In genomic region chr11:1943576-1943975, GRCh38 we compare ENCODE assay signal across 14 cellular contexts. TPM values are rescaled to one million over a fixed set of nuclear protein-coding genes. Genes with fewer than 3 reads are reported as not detected.
A peak's percentile ranks its signal among the peaks of the same experiment; 100 is the strongest.
DNase-seq lines count a peak whose midpoint lies in the region; ATAC-seq, FAIRE-seq and TF ChIP-seq lines count a peak whose summit lies in the region.
"Had no signal": no experiment of that assay in that cellular context is flagged by ENCODE, and none has a peak within 500 bp of the region (broad histone marks: within the 10 kb centered on the region; RNA-seq: fewer than 3 reads in every experiment).

No MANE protein-coding gene starts in this region.

- H2BK120ac ChIP-seq in H1 (replicated peaks; ENCODE audit: low read depth, low read length): no peak overlapping the region

- no peak overlapping the region for H3K56ac ChIP-seq in H1 (replicated peaks; ENCODE audit: insufficient read length, low read depth, low read length)

- peak overlapping the region; percentile 84 for H4K91ac ChIP-seq in H1 (replicated peaks; ENCODE audit: insufficient read length, low read length)

- TF ChIP-seq RAD21 in H1 (IDR thresholded peaks at IDR 0.05 in 1 of 2, conservative IDR thresholded peaks at IDR 0.05 in 1 of 2; ENCODE audit: low read depth in 2 of 2, low read length in 2 of 2): no peak

- no peak for TF ChIP-seq POLR2A in H1 (IDR thresholded peaks at IDR 0.05; ENCODE audit: control extremely low read depth in 1 of 2, low read depth in 2 of 2, low read length in 2 of 2)

- peak overlapping the region; percentile 71 for H3K18ac ChIP-seq in H1 (ENCODE audit: extremely low read depth, low read length)

- peaks cover 2% of the 10 kb centered on the region; the same call in 1 of the 2 replicates for H3K23me2 ChIP-seq in H1 (ENCODE audit: low read depth, low read length)

- H3K4me3 ChIP-seq in H7 (ENCODE audit: insufficient read depth, low read depth, low read length): no peak overlapping the region
- H3K4me3 ChIP-seq in H1 (ENCODE audit: extremely low read depth in 1 of 4, insufficient read depth in 2 of 4, low read depth in 3 of 4, low read length in 4 of 4): no peak overlapping the region
- no peak overlapping the region for H3K4me3 ChIP-seq in neural progenitor cell

- no peak overlapping the region for H4K8ac ChIP-seq in H1 (ENCODE audit: extremely low read depth, insufficient read depth, low read length)

- no peak overlapping the region for H4K5ac ChIP-seq in H1 (ENCODE audit: insufficient read length, low read depth, low read length)

- H2BK20ac ChIP-seq in H1 (ENCODE audit: low read length): no peak overlapping the region

- H3K27ac Mint-ChIP-seq in CD14-positive monocyte: no peak overlapping the region
- peak overlapping the region; percentile 76 for H3K27ac Mint-ChIP-seq in neural progenitor cell
- no peak overlapping the region for H3K27ac Mint-ChIP-seq in activated naive CD8-positive, alpha-beta T cell treated with anti-CD3 and anti-CD28 coated beads, Interleukin-2, amount 50 U/mL, for 24 hours

- 87% methylated on average over 15 of the region's 15 CpGs; no CpG with 5 or more reads in 1 of the 2 experiments for WGBS in H1 (ENCODE audit: extremely low coverage in 1 of 2, insufficient coverage in 1 of 2, insufficient read length in 1 of 2, insufficient replicate concordance in 2 of 2, low coverage in 1 of 2, low lambda C conversion rate in 2 of 2, missing lambda C conversion rate in 1 of 2), 2 experiments

- peaks cover 5% of the 10 kb centered on the region for H3K4me1 Mint-ChIP-seq in CD14-positive monocyte
- H3K4me1 Mint-ChIP-seq in neural progenitor cell: peaks cover 22% of the 10 kb centered on the region
- peaks cover 3% of the 10 kb centered on the region for H3K4me1 Mint-ChIP-seq in activated naive CD8-positive, alpha-beta T cell treated with anti-CD3 and anti-CD28 coated beads, Interleukin-2, amount 50 U/mL, for 24 hours

- H3K4me1 ChIP-seq in H1 (replicated peaks in 1 of 4; ENCODE audit: control insufficient read depth in 3 of 4, insufficient read depth in 4 of 4, low read length in 3 of 4) (peaks cover 0 to 7% (median 0%) of the 10 kb centered on the region in 4 experiments; a peak in 2 of 7 replicates), neural progenitor cell (no peaks in the 10 kb centered on the region)

- no peak for TF ChIP-seq CTCF in CD14-positive monocyte (IDR thresholded peaks at IDR 0.05)
- TF ChIP-seq CTCF in H1 (IDR thresholded peaks at IDR 0.05; ENCODE audit: control extremely low read depth in 1 of 3, insufficient read depth in 1 of 3, low read depth in 1 of 3, low read length in 3 of 3): no peak
- no peak for TF ChIP-seq CTCF in neural progenitor cell (IDR thresholded peaks at IDR 0.05)

- H3K79me2 ChIP-seq in H1 (ENCODE audit: control insufficient read depth in 1 of 2, insufficient read depth in 2 of 2, low read length in 2 of 2) (no peaks in the 10 kb centered on the region), neural progenitor cell (ENCODE audit: low read depth) (no peaks in the 10 kb centered on the region)

- no peak overlapping the region; the same call in 1 of the 2 replicates for H2BK5ac ChIP-seq in H1 (ENCODE audit: low read depth, low read length)

- no peak for FAIRE-seq in H1 (lab: Jason Lieb, UNC)
- FAIRE-seq: frontal cortex had no signal

- H3K79me1 ChIP-seq in H1 (ENCODE audit: low read depth, low read length): no peaks in the 10 kb centered on the region

- H3K36me3 ChIP-seq in H7 (replicated peaks; ENCODE audit: control insufficient read depth, insufficient read depth, low read length) (no peaks in the 10 kb centered on the region), H1 (ENCODE audit: control insufficient read depth in 2 of 4, insufficient read depth in 4 of 4, low read length in 3 of 4) (no peaks in the 10 kb centered on the region), neural progenitor cell (no peaks in the 10 kb centered on the region)

- H3K9me3 ChIP-seq in H1 (ENCODE audit: insufficient read depth in 2 of 2, low read depth in 1 of 2, low read length in 1 of 2): no peaks in the 10 kb centered on the region
- H3K9me3 ChIP-seq in neural progenitor cell (ENCODE audit: low read depth): no peaks in the 10 kb centered on the region

- no peak overlapping the region for H2AK5ac ChIP-seq in H1 (ENCODE audit: low read depth, low read length)

- H3K27me3 ChIP-seq in H7 (ENCODE audit: control insufficient read depth, insufficient read depth, low read length): no peaks in the 10 kb centered on the region
- H3K27me3 ChIP-seq in H1 (replicated peaks in 1 of 4; ENCODE audit: control insufficient read depth in 3 of 4, extremely low read depth in 1 of 4, insufficient read depth in 3 of 4, low read length in 3 of 4): no peaks in the 10 kb centered on the region
- H3K27me3 ChIP-seq in neural progenitor cell: no peaks in the 10 kb centered on the region

- no peak overlapping the region for H2BK15ac ChIP-seq in H1 (ENCODE audit: low read length)

- peaks cover 6% of the 10 kb centered on the region for H3F3A ChIP-seq in neural progenitor cell (ENCODE audit: low read depth)

- H3K4me2 ChIP-seq in H1 (ENCODE audit: insufficient read depth in 1 of 2, low read depth in 2 of 2, low read length in 2 of 2): no peak overlapping the region
- H3K4me2 ChIP-seq in neural progenitor cell: no peak overlapping the region

- 0 out of 2 replicates have a peak overlapping the region, but pooled peaks have one; percentile 39 for H2BK12ac ChIP-seq in H1 (ENCODE audit: low read depth, low read length)

- ATAC-seq in activated naive CD8-positive, alpha-beta T cell treated with anti-CD3 and anti-CD28 coated beads, Interleukin-2, amount 50 U/mL, for 24 hours: no peak

- no peak overlapping the region for H3K14ac ChIP-seq in H1 (ENCODE audit: insufficient read length)

- H3K36me3 Mint-ChIP-seq in CD14-positive monocyte (no peaks in the 10 kb centered on the region), neural progenitor cell (no peaks in the 10 kb centered on the region)
- H3K36me3 Mint-ChIP-seq in activated naive CD8-positive, alpha-beta T cell treated with anti-CD3 and anti-CD28 coated beads, Interleukin-2, amount 50 U/mL, for 24 hours (ENCODE audit: low read depth): no peaks in the 10 kb centered on the region
- H3K36me3 Mint-ChIP-seq: CD4-positive, alpha-beta memory T cell had no signal

- H3K27me3 Mint-ChIP-seq in CD14-positive monocyte (ENCODE audit: low read depth in 3 of 3) (peaks cover 0 to 5% (median 5%) of the 10 kb centered on the region in 3 donors), neural progenitor cell (ENCODE audit: insufficient read depth, low read depth) (peaks cover 14% of the 10 kb centered on the region)
- H3K27me3 Mint-ChIP-seq in activated naive CD8-positive, alpha-beta T cell treated with anti-CD3 and anti-CD28 coated beads, Interleukin-2, amount 50 U/mL, for 24 hours: no peaks in the 10 kb centered on the region
- H3K27me3 Mint-ChIP-seq: CD4-positive, alpha-beta memory T cell had no signal

- POLR2A ChIA-PET in H1 (lab: Charles Lee; ENCODE audit: partially characterized antibody): no interaction called here

- CTCF ChIA-PET in H1 (lab: Charles Lee; ENCODE audit: partially characterized antibody): interaction anchor here (1.5 kb wide), 1 partner anchor 210 kb away, joined by 6 read pairs; no protein-coding TSS in a partner anchor

- H3K9ac ChIP-seq in H1 (replicated peaks in 1 of 4; ENCODE audit: extremely low read depth in 1 of 4, low read depth in 3 of 4, low read length in 3 of 4): no peak overlapping the region
- H3K9ac ChIP-seq in neural progenitor cell: no peak overlapping the region

- H3K9me3 Mint-ChIP-seq in CD14-positive monocyte (no peaks in the 10 kb centered on the region), neural progenitor cell (no peaks in the 10 kb centered on the region)
- H3K9me3 Mint-ChIP-seq in activated naive CD8-positive, alpha-beta T cell treated with anti-CD3 and anti-CD28 coated beads, Interleukin-2, amount 50 U/mL, for 24 hours: no peaks in the 10 kb centered on the region
- H3K9me3 Mint-ChIP-seq: CD4-positive, alpha-beta memory T cell had no signal

- H3K4me3 Mint-ChIP-seq in CD14-positive monocyte (no peak overlapping the region), neural progenitor cell (no peak overlapping the region)
- no peak overlapping the region for H3K4me3 Mint-ChIP-seq in activated naive CD8-positive, alpha-beta T cell treated with anti-CD3 and anti-CD28 coated beads, Interleukin-2, amount 50 U/mL, for 24 hours

- no peak overlapping the region for H3K4ac ChIP-seq in H1 (replicated peaks; ENCODE audit: insufficient read length, low read depth, low read length)

- no peaks in the 10 kb centered on the region for H4K20me1 ChIP-seq in H1 (replicated peaks in 1 of 2; ENCODE audit: control insufficient read depth in 1 of 2, insufficient read depth in 2 of 2, low read length in 2 of 2)
- H4K20me1 ChIP-seq in neural progenitor cell (ENCODE audit: low read depth): no peaks in the 10 kb centered on the region

- peak; percentile 14 for DNase-seq in CD14-positive monocyte (ENCODE audit: low spot score)
- peak; percentile 51 for DNase-seq in H7
- peak in 1 of 2 experiments; percentile 49 for DNase-seq in H1 (ENCODE audit: low read depth in 1 of 2, low spot score in 2 of 2)
- no peak for DNase-seq in neural progenitor cell (ENCODE audit: low spot score)
- no peak for DNase-seq in NK-92 (lab: John Stamatoyannopoulos, UW; ENCODE audit: unreplicated experiment)
- DNase-seq in NCI-H2196 (lab: John Stamatoyannopoulos, UW; ENCODE audit: unreplicated experiment): no peak
- DNase-seq in kidney tubule cell (ENCODE audit: low spot score): no peak
- DNase-seq in activated naive CD8-positive, alpha-beta T cell treated with anti-CD3 and anti-CD28 coated beads, Interleukin-2, amount 50 U/mL, for 24 hours: no peak
- DNase-seq: activated T-cell treated with anti-CD3 and anti-CD28 coated beads, Interleukin-2, amount 50 U/mL, for 1 hour; NCI-H1048; NCI-H510A treated with DMSO at 0.1 percent for 48 hours had no signal

- intact Hi-C loops in CD14-positive monocyte (cut with micrococcal nuclease): no loop called here

- H3K23ac ChIP-seq in H1 (ENCODE audit: insufficient read length): no peak overlapping the region

- no peak overlapping the region for H2AFZ ChIP-seq in H1 (ENCODE audit: low read length)
- peak overlapping the region; percentile 6 for H2AFZ ChIP-seq in neural progenitor cell (replicated peaks)

- H3K27ac ChIP-seq in H1 (ENCODE audit: low read depth, low read length) (no peak overlapping the region), neural progenitor cell (no peak overlapping the region)

- TF ChIP-seq EP300 in H1 (IDR thresholded peaks at IDR 0.05; ENCODE audit: borderline replicate concordance in 1 of 2, low read depth in 2 of 2, low read length in 2 of 2): no peak

RNA-seq across cellular contexts. Expression of gene MRPL23, which starts 3.6 kb away (rescaled TPM):
- 10 to 100 TPM; 19.3 to 51.1 TPM for polyA plus RNA-seq in CD14-positive monocyte
- 75.9 and 91.1 TPM in 2 replicates for total RNA-seq in H7 (2014; rRNA removed; shearing (Covaris generic))
- total RNA-seq in H1 (2021; fragmentation: NEBNext Ultra II Directional; extraction: Animal tissue kit (Norgen Biotek cat#: 25700)): 86.0 and 86.4 TPM in 2 replicates
- 244 and 281 TPM in 2 replicates for polyA plus RNA-seq in H1 (2011; rRNA removed)
- polyA plus RNA-seq in H1 (2011; cell fraction: cytosol; rRNA removed): 212 TPM
- 155 TPM for polyA plus RNA-seq in H1 (2011; cell fraction: nucleus; rRNA removed)
- 93.5 to 140 TPM (median 122 TPM) in 4 replicates for polyA plus RNA-seq in H1 (2012, experiment 1 of 2)
- 130 TPM for polyA plus RNA-seq in H1 (2012, experiment 2 of 2)
- polyA plus RNA-seq in H1 (2013, experiment 1 of 2): 104 TPM
- polyA plus RNA-seq in H1 (2013, experiment 2 of 2): 109 TPM
- 35.1 and 53.0 TPM in 2 replicates for polyA minus RNA-seq in H1 (2011; rRNA and poly(A)+ RNA removed)
- 58.9 TPM for polyA minus RNA-seq in H1 (2011; cell fraction: cytosol; rRNA and poly(A)+ RNA removed)
- 60.1 TPM for polyA minus RNA-seq in H1 (2011; cell fraction: nucleus; rRNA and poly(A)+ RNA removed)
- 43.2 and 82.1 TPM in 2 replicates for total RNA-seq in neural progenitor cell (ENCODE audit: low replicate concordance)

RNA-seq across cellular contexts. Expression of gene TNNT3, which starts 24.1 kb away (rescaled TPM):
- polyA plus RNA-seq in CD14-positive monocyte (not detected), H1 (2011; rRNA removed) (not detected in 2 replicates)
- not detected in 2 replicates for total RNA-seq in H7 (2014; rRNA removed; shearing (Covaris generic))
- not detected in 2 replicates for total RNA-seq in H1 (2021; fragmentation: NEBNext Ultra II Directional; extraction: Animal tissue kit (Norgen Biotek cat#: 25700))
- not detected for polyA plus RNA-seq in H1 (2011; cell fraction: cytosol; rRNA removed)
- polyA plus RNA-seq in H1 (2011; cell fraction: nucleus; rRNA removed): not detected
- polyA plus RNA-seq in H1 (2012, experiment 1 of 2): not detected in 4 replicates
- polyA plus RNA-seq in H1 (2012, experiment 2 of 2): not detected
- polyA plus RNA-seq in H1 (2013, experiment 1 of 2): 0.14 TPM
- not detected for polyA plus RNA-seq in H1 (2013, experiment 2 of 2)
- polyA minus RNA-seq in H1 (2011; rRNA and poly(A)+ RNA removed): not detected in 2 replicates
- polyA minus RNA-seq in H1 (2011; cell fraction: cytosol; rRNA and poly(A)+ RNA removed): not detected
- not detected for polyA minus RNA-seq in H1 (2011; cell fraction: nucleus; rRNA and poly(A)+ RNA removed)
- total RNA-seq in neural progenitor cell (ENCODE audit: low replicate concordance): 0.40 and 0.92 TPM in 2 replicates
- total RNA-seq: frontal cortex, HT1080 had no signal
- polyA plus RNA-seq: CD4-positive, alpha-beta memory T cell had no signal

RNA-seq across cellular contexts. Expression of gene PRR33, which starts 51.9 kb away (rescaled TPM):
- polyA plus RNA-seq in CD14-positive monocyte (not detected), H1 (2011; rRNA removed) (0.02 and 0.08 TPM in 2 replicates)
- total RNA-seq in H7 (2014; rRNA removed; shearing (Covaris generic)): not detected in 2 replicates
- total RNA-seq in H1 (2021; fragmentation: NEBNext Ultra II Directional; extraction: Animal tissue kit (Norgen Biotek cat#: 25700)): not detected in 2 replicates
- 0.03 TPM for polyA plus RNA-seq in H1 (2011; cell fraction: cytosol; rRNA removed)
- polyA plus RNA-seq in H1 (2011; cell fraction: nucleus; rRNA removed): 0.04 TPM
- 0.06 TPM in 1 of 4 replicates, not detected in the others for polyA plus RNA-seq in H1 (2012, experiment 1 of 2)
- not detected for polyA plus RNA-seq in H1 (2012, experiment 2 of 2)
- polyA plus RNA-seq in H1 (2013, experiment 1 of 2): 0.02 TPM
- 0.02 TPM for polyA plus RNA-seq in H1 (2013, experiment 2 of 2)
- not detected in 2 replicates for polyA minus RNA-seq in H1 (2011; rRNA and poly(A)+ RNA removed)
- not detected for polyA minus RNA-seq in H1 (2011; cell fraction: cytosol; rRNA and poly(A)+ RNA removed)
- not detected for polyA minus RNA-seq in H1 (2011; cell fraction: nucleus; rRNA and poly(A)+ RNA removed)
- not detected in 2 replicates for total RNA-seq in neural progenitor cell (ENCODE audit: low replicate concordance)
- total RNA-seq: CD4-positive, alpha-beta memory T cell; frontal cortex; HT1080 had no signal

RNA-seq across cellular contexts. Expression of gene H19, which starts 54.1 kb away (rescaled TPM):
- not detected for polyA plus RNA-seq in CD14-positive monocyte
- 0.62 and 1.2 TPM in 2 replicates for total RNA-seq in H7 (2014; rRNA removed; shearing (Covaris generic))
- total RNA-seq in H1 (2021; fragmentation: NEBNext Ultra II Directional; extraction: Animal tissue kit (Norgen Biotek cat#: 25700)): 5.2 and 5.6 TPM in 2 replicates
- polyA plus RNA-seq in H1 (2011; rRNA removed): 10.0 and 16.2 TPM in 2 replicates
- polyA plus RNA-seq in H1 (2011; cell fraction: cytosol; rRNA removed): 9.5 TPM
- 15.0 TPM for polyA plus RNA-seq in H1 (2011; cell fraction: nucleus; rRNA removed)
- polyA plus RNA-seq in H1 (2012, experiment 1 of 2): 6.7 to 16.0 TPM (median 10.2 TPM) in 4 replicates
- polyA plus RNA-seq in H1 (2012, experiment 2 of 2): 15.9 TPM
- 6.3 TPM for polyA plus RNA-seq in H1 (2013, experiment 1 of 2)
- polyA plus RNA-seq in H1 (2013, experiment 2 of 2): 6.8 TPM
- 1.9 and 2.5 TPM in 2 replicates for polyA minus RNA-seq in H1 (2011; rRNA and poly(A)+ RNA removed)
- polyA minus RNA-seq in H1 (2011; cell fraction: cytosol; rRNA and poly(A)+ RNA removed): 5.4 TPM
- polyA minus RNA-seq in H1 (2011; cell fraction: nucleus; rRNA and poly(A)+ RNA removed): 2.9 TPM
- not detected in 2 replicates for total RNA-seq in neural progenitor cell (ENCODE audit: low replicate concordance)
- total RNA-seq: CD4-positive, alpha-beta memory T cell had no signal
- polyA plus RNA-seq: CD4-positive, alpha-beta memory T cell had no signal

Comparison
In these comparisons a context has a peak if more than half of its experiments do, and no peak if none do; other contexts are left out.
1. DNase-seq: peak in CD14-positive monocyte (single experiment) and H7 (single experiment); none in neural progenitor cell (single experiment), NK-92 (single experiment), NCI-H2196 (single experiment), kidney tubule cell (single experiment) and activated naive CD8-positive, alpha-beta T cell treated with anti-CD3 and anti-CD28 coated beads, Interleukin-2, amount 50 U/mL, for 24 hours (single experiment).